18 cellular contexts compared by ENCODE assay signal in the genomic region with DNA sequence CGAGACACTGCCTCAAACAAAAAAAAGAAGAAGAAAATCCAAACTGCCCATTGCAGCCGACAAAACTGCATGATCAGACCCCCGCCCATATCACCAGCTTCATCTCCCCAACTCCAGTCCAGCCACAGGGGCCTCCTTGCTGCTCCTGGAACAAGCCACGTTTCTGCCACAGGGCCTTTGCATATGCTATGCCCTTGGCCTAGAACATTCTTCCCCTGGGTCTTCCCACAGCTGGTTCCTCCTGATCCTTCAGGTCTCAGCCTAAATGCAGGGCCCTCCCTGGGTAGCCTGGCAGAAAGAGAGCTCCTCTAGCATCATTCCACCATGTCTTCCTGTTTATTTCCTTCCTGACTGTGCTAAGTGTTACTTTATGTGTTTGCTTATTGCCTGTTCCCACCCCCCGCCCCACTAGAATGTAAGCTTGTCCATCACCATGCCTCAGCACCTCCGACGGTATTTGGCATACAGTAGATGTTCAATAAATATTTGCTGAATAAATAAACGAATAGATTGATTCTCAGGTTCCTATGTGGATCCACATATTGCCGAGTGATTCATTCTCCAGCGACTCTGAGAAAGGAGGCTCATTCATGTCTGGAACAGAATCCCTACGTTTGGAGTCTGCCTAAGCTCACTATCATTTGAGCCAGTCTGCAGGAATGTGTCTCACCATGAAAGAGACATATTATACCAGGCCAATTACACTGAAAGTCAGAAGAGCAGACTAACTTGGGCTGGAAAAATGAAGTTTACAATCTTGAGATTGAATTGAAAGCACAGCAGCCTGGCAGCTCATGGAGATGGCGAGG. TPM values are rescaled to one million over a fixed set of nuclear protein-coding genes. Genes with fewer than 3 reads are reported as not detected.
DNase-seq lines count a peak whose midpoint lies in the region; ATAC-seq, FAIRE-seq and TF ChIP-seq lines count a peak whose summit lies in the region.
"Had no signal": no experiment of that assay in that cellular context is flagged by ENCODE, and none has a peak within 500 bp of the region (broad histone marks: within the 10 kb centered on the region; RNA-seq: fewer than 3 reads in every experiment).

No MANE protein-coding gene starts in this region.

- H3K27ac Mint-ChIP-seq in astrocyte (ENCODE audit: unreplicated experiment): peak overlapping the region; percentile 97
- H3K27ac Mint-ChIP-seq: nephron progenitor cell; T-helper 2 cell treated with Interferon-gamma antibody and Interleukin-4, amounts not matched to agents 5 μg/mL and 100 μg/mL, for 36 hours had no signal

- FAIRE-seq in astrocyte (lab: Jason Lieb, UNC): no peak
- FAIRE-seq in urothelium cell line (lab: Jason Lieb, UNC): no peak
- FAIRE-seq: D721Med had no signal

- intact Hi-C loops in HCT116 (cut with micrococcal nuclease): no loop called here

- DNase-seq in AG04450 (ENCODE audit: low read depth, low spot score) (peak; percentile 37), HCT116 (ENCODE audit: low read depth, low spot score) (no peak), astrocyte (ENCODE audit: low read depth) (peak; percentile 79), H4 (ENCODE audit: low spot score) (no peak), NCI-H2107 (lab: John Stamatoyannopoulos, UW) (no peak), inferior parietal cortex (ENCODE audit: extremely low spot score) (no peak), urothelium cell line (ENCODE audit: low spot score) (no peak)
- DNase-seq: GDM1; NCI-H1092; nephron progenitor cell; right cardiac atrium; SHP77; stimulated activated CD4-positive, alpha-beta T cell treated with anti-CD3 and anti-CD28 coated beads, Interleukin-4, amount 100 ng/mL, for 4 hours; upper lobe of right lung had no signal

- H2AFZ ChIP-seq in HCT116 (ENCODE audit: low read depth, low read length, poor library complexity, severe bottlenecking) (no peak overlapping the region), astrocyte (ENCODE audit: low read depth, low read length) (no peak overlapping the region)

- H3K27ac ChIP-seq in AG04450 (ENCODE audit: low read depth, low read length) (peak overlapping the region; percentile 11), HCT116 (ENCODE audit: low read depth, low read length) (no peak overlapping the region), astrocyte (ENCODE audit: low read depth, low read length) (peak overlapping the region; percentile 93), mesodermal cell (ENCODE audit: low read depth, low read length, severe bottlenecking) (peak overlapping the region; percentile 62)
- H3K27ac ChIP-seq: upper lobe of right lung had no signal

- no peak for TF ChIP-seq CTCF in AG04450 (IDR thresholded peaks at IDR 0.05; ENCODE audit: low read depth, low read length)
- TF ChIP-seq CTCF in HCT116 (IDR thresholded peaks at IDR 0.05 in 2 of 3, conservative IDR thresholded peaks at IDR 0.05 in 1 of 3; ENCODE audit: borderline replicate concordance in 1 of 3, insufficient read depth in 1 of 3, low read depth in 2 of 3, low read length in 2 of 3): no peak
- no peak for TF ChIP-seq CTCF in astrocyte (IDR thresholded peaks at IDR 0.05; ENCODE audit: insufficient read depth, low read depth, low read length)

- no peaks in the 10 kb centered on the region for H3K36me3 Mint-ChIP-seq in astrocyte (ENCODE audit: low read depth, unreplicated experiment)

- RAD21 ChIA-PET in HCT116 (lab: Charles Lee; ENCODE audit: low non-redundant PET in 1 of 2, low total read pairs in 2 of 2, uncharacterized antibody in 2 of 2, unreplicated experiment in 2 of 2): no interaction called here

- TF ChIP-seq POLR2A in HCT116 (IDR thresholded peaks at IDR 0.05; ENCODE audit: borderline replicate concordance, extremely low read depth, insufficient read depth, insufficient read length): no peak

- peak overlapping the region; percentile 73 for H3K4me3 Mint-ChIP-seq in astrocyte (ENCODE audit: unreplicated experiment)
- H3K4me3 Mint-ChIP-seq: nephron progenitor cell; T-helper 2 cell treated with Interferon-gamma antibody and Interleukin-4, amounts not matched to agents 5 μg/mL and 100 μg/mL, for 36 hours had no signal

- H3K4me1 ChIP-seq in HCT116 (ENCODE audit: control insufficient read depth in 1 of 2, insufficient read depth in 2 of 2, low read length in 2 of 2) (peaks cover 16 to 36% of the 10 kb centered on the region in 2 experiments), astrocyte (ENCODE audit: insufficient read depth, low read length) (peaks cover 27% of the 10 kb centered on the region), mesodermal cell (ENCODE audit: control insufficient read depth, insufficient read depth, low read length, poor library complexity, severe bottlenecking) (peaks cover 5% of the 10 kb centered on the region)
- H3K4me1 ChIP-seq: HAP-1, upper lobe of right lung had no signal

- no peak for ATAC-seq in HCT116
- ATAC-seq: right cardiac atrium, upper lobe of right lung had no signal

- H3K4me3 ChIP-seq in AG04450 (ENCODE audit: low read depth, low read length): no peak overlapping the region
- H3K4me3 ChIP-seq in HCT116 (replicated peaks in 1 of 2; ENCODE audit: low read depth in 1 of 2, low read length in 2 of 2): no peak overlapping the region
- H3K4me3 ChIP-seq in astrocyte (ENCODE audit: insufficient read depth, low read depth, low read length): no peak overlapping the region
- H3K4me3 ChIP-seq in mesodermal cell (ENCODE audit: extremely low read depth, insufficient read depth, low read length, poor library complexity, severe bottlenecking): no peak overlapping the region
- H3K4me3 ChIP-seq: HAP-1, upper lobe of right lung had no signal

- no peaks in the 10 kb centered on the region for H3K9me3 Mint-ChIP-seq in astrocyte (ENCODE audit: unreplicated experiment)
- H3K9me3 Mint-ChIP-seq: nephron progenitor cell; T-helper 2 cell treated with Interferon-gamma antibody and Interleukin-4, amounts not matched to agents 5 μg/mL and 100 μg/mL, for 36 hours had no signal

- no peak for TF ChIP-seq RAD21 in HCT116 (IDR thresholded peaks at IDR 0.05; ENCODE audit: low read depth)

- no peaks in the 10 kb centered on the region for H3K9me2 ChIP-seq in HCT116 (ENCODE audit: insufficient read depth)

- H3K36me3 ChIP-seq in HCT116 (ENCODE audit: control insufficient read depth in 1 of 2, insufficient read depth in 2 of 2, low read length in 2 of 2) (no peaks in the 10 kb centered on the region), astrocyte (ENCODE audit: insufficient read depth, low read length) (no peaks in the 10 kb centered on the region), mesodermal cell (ENCODE audit: control insufficient read depth, insufficient read depth, low read length) (no peaks in the 10 kb centered on the region)
- H3K36me3 ChIP-seq: HAP-1, upper lobe of right lung had no signal

- 81 to 82% methylated on average over 5 to 9 of the region's 12 CpGs for WGBS in mesodermal cell (ENCODE audit: insufficient coverage in 2 of 2), 2 experiments

- H3K4me1 Mint-ChIP-seq in astrocyte (ENCODE audit: low read depth, unreplicated experiment): peaks cover 34% of the 10 kb centered on the region

- H3K4me2 ChIP-seq in HCT116 (ENCODE audit: low read length): peak overlapping the region; percentile 89
- H3K4me2 ChIP-seq in astrocyte (ENCODE audit: low read length): peak overlapping the region; percentile 83

- no peaks in the 10 kb centered on the region for H3K27me3 Mint-ChIP-seq in astrocyte (ENCODE audit: low read depth, unreplicated experiment)

- no peaks in the 10 kb centered on the region for H4K20me1 ChIP-seq in HCT116 (ENCODE audit: insufficient read depth)
- no peaks in the 10 kb centered on the region for H4K20me1 ChIP-seq in astrocyte (ENCODE audit: insufficient read depth, low read length)

- H3K9ac ChIP-seq in HCT116 (ENCODE audit: low read length) (peak overlapping the region; percentile 66; the same call in 1 of the 2 replicates), astrocyte (ENCODE audit: low read length) (peak overlapping the region; percentile 85)

- no TSS peak for BruUV-seq in HCT116 (replicated peaks; lab: Mats Ljungman, UMichigan)

- H3K79me2 ChIP-seq in HCT116 (ENCODE audit: insufficient read depth, low read length) (no peaks in the 10 kb centered on the region), astrocyte (ENCODE audit: insufficient read depth, low read length) (no peaks in the 10 kb centered on the region)

- POLR2A ChIA-PET in AG04450 (lab: Yijun Ruan, JAX) (interaction anchor here (0.5 to 0.7 kb wide), 3 partner anchors 15 to 853 kb away, joined by 3 to 4 read pairs (median 3); no protein-coding TSS in a partner anchor), HCT116 (lab: Charles Lee) (no interaction called here)

- H3K27me3 ChIP-seq in AG04450 (ENCODE audit: control insufficient read depth, insufficient read depth, low read length) (no peaks in the 10 kb centered on the region), HCT116 (ENCODE audit: insufficient read depth, low read length) (no peaks in the 10 kb centered on the region), astrocyte (ENCODE audit: insufficient read depth, low read length) (no peaks in the 10 kb centered on the region)
- H3K27me3 ChIP-seq: upper lobe of right lung had no signal

- CTCF ChIA-PET in AG04450 (lab: Charles Lee) (interaction anchor here (1.0 to 1.1 kb wide), 2 partner anchors 499 to 505 kb away, joined by 4 read pairs; no protein-coding TSS in a partner anchor), HCT116 (lab: Charles Lee) (interaction anchor here (1.1 to 1.4 kb wide), 2 partner anchors 30 to 108 kb away, joined by 3 read pairs; no protein-coding TSS in a partner anchor)

- H3K9me3 ChIP-seq in AG04450 (ENCODE audit: control insufficient read depth, insufficient read depth, low read length) (no peaks in the 10 kb centered on the region), HCT116 (ENCODE audit: control insufficient read depth in 1 of 2, insufficient read depth in 1 of 2, low read depth in 1 of 2, low read length in 2 of 2) (no peaks in the 10 kb centered on the region), astrocyte (ENCODE audit: insufficient read depth, low read depth, low read length) (no peaks in the 10 kb centered on the region), mesodermal cell (ENCODE audit: control insufficient read depth, low read length) (no peaks in the 10 kb centered on the region)
- H3K9me3 ChIP-seq: HAP-1, upper lobe of right lung had no signal

TF ChIP-seq in HCT116, 20 proteins besides CTCF, POLR2A, EP300 and RAD21 (continues in another document):
- TF ChIP-seq JUND (IDR thresholded peaks at IDR 0.05) (no peak), FOSL1 (IDR thresholded peaks at IDR 0.05; ENCODE audit: low read depth) (no peak)

RNA-seq across cellular contexts. Expression of a gene that starts 56.1 kb away (rescaled TPM):
- polyA plus RNA-seq in AG04450 (2011; rRNA removed): 0.07 and 0.09 TPM in 2 replicates
- polyA minus RNA-seq in AG04450 (2011; rRNA and poly(A)+ RNA removed): 0.14 and 0.17 TPM in 2 replicates
- 5.0 TPM for total RNA-seq in HCT116 (2021; ENCODE audit: unreplicated experiment)
- polyA plus RNA-seq in HCT116 (2012): 3.6 and 3.9 TPM in 2 replicates
- 3.9 and 4.1 TPM in 2 replicates for total RNA-seq in astrocyte
- polyA plus RNA-seq in mesodermal cell (2013, experiment 1 of 2): 3.4 TPM
- polyA plus RNA-seq in mesodermal cell (2013, experiment 2 of 2): 1.9 TPM
- 0.08 and 0.23 TPM in 2 replicates for total RNA-seq in H4 (2014; rRNA removed; shearing (Covaris generic))

Comparison
In these comparisons a context has a peak if more than half of its experiments do, and no peak if none do; other contexts are left out.
1. DNase-seq: peak in AG04450 (single experiment) and astrocyte (single experiment); none in HCT116 (single experiment), H4 (single experiment), NCI-H2107 (single experiment), inferior parietal cortex (single experiment) and urothelium cell line (single experiment).